ENCODE assay signal across 34 cellular contexts in genomic region chr16:21247376-21247775, GRCh38. TPM values are rescaled to one million over a fixed set of nuclear protein-coding genes. Genes with fewer than 3 reads are reported as not detected.
"Had no signal": no experiment of that assay in that cellular context is flagged by ENCODE, and none has a peak within 500 bp of the region (broad histone marks: within the 10 kb centered on the region; RNA-seq: fewer than 3 reads in every experiment).

No MANE protein-coding gene starts in this region.

- H2AFZ ChIP-seq: hepatocyte had no signal

- H3K4me3 Mint-ChIP-seq: mesothelial cell of epicardium; naive B cell; natural killer cell; nephron progenitor cell; neural progenitor cell; stimulated activated memory B cell treated with anti-CD40 and anti-IgM and Interleukin-4, amounts not matched to agents 10 μg/mL and 1 μg/mL and 100 μg/mL, for 72 hours; stimulated activated naive CD8-positive, alpha-beta T cell treated with anti-CD3 and anti-CD28 coated beads, Interleukin-15, amount 100 ng/mL, for 72 hours; type B pancreatic cell had no signal

- H3K27ac ChIP-seq: heart right ventricle, hepatocyte, neural progenitor cell, neutrophil, ovary, prostate gland, right lobe of liver, tibial nerve, uterus had no signal

- H3K27ac Mint-ChIP-seq: mesothelial cell of epicardium; naive B cell; natural killer cell; nephron progenitor cell; neural progenitor cell; stimulated activated memory B cell treated with anti-CD40 and anti-IgM and Interleukin-4, amounts not matched to agents 10 μg/mL and 1 μg/mL and 100 μg/mL, for 72 hours; stimulated activated naive CD8-positive, alpha-beta T cell treated with anti-CD3 and anti-CD28 coated beads, Interleukin-15, amount 100 ng/mL, for 72 hours; type B pancreatic cell had no signal

- H3K4me3 ChIP-seq: heart right ventricle, hepatocyte, lung, neural progenitor cell, ovary, prostate gland, right lobe of liver, smooth muscle cell, tibial nerve, uterus had no signal

- H3K9me3 ChIP-seq: heart right ventricle, neutrophil, ovary, prostate gland, right lobe of liver, tibial nerve, uterus had no signal

- H3K4me1 Mint-ChIP-seq: neural progenitor cell; stimulated activated naive CD8-positive, alpha-beta T cell treated with anti-CD3 and anti-CD28 coated beads, Interleukin-15, amount 100 ng/mL, for 72 hours had no signal

- H3K9ac ChIP-seq: neural progenitor cell had no signal

- H3K4me2 ChIP-seq: neural progenitor cell, smooth muscle cell had no signal

- H3K27me3 ChIP-seq: hepatocyte, neural progenitor cell, ovary, right lobe of liver, tibial nerve, uterus had no signal

- DNase-seq: heart right ventricle; islet precursor cell; mesendoderm; naive B cell; natural killer cell; nephron progenitor cell; occipital lobe; ovary; retina; right lobe of liver; stimulated activated CD4-positive, alpha-beta T cell treated with anti-CD3 and anti-CD28 coated beads, Interleukin-1b, Interleukin-23, amount 100 ng/mL, for 48 hours; stimulated activated CD4-positive, alpha-beta T cell treated with anti-CD3 and anti-CD28 coated beads, Interleukin-2, amount 100 ng/mL, for 48 hours; stimulated activated CD4-positive, alpha-beta T cell treated with anti-CD3 and anti-CD28 coated beads, Interleukin-4, amount 100 ng/mL, for 4 hours; stimulated activated CD8-positive, alpha-beta memory T cell treated with anti-CD3 and anti-CD28 coated beads, Interleukin-4, amount 100 ng/mL, for 48 hours; stimulated activated naive CD4-positive, alpha-beta T cell treated with Interleukin-2 at 50 U/mL for 16 hours; stimulated activated naive CD8-positive, alpha-beta T cell treated with anti-CD3 and anti-CD28 coated beads, Interleukin-15, amount 100 ng/mL, for 72 hours; substantia nigra; uterus had no signal

- ATAC-seq: left lobe of liver; natural killer cell; stimulated activated memory B cell treated with anti-CD40 and anti-IgM and Interleukin-4, amounts not matched to agents 10 μg/mL and 1 μg/mL and 100 μg/mL, for 72 hours; stimulated activated naive CD8-positive, alpha-beta T cell treated with anti-CD3 and anti-CD28 coated beads, Interleukin-15, amount 100 ng/mL, for 72 hours had no signal

- H3K4me1 ChIP-seq: neural progenitor cell, prostate gland, uterus had no signal

- H3K36me3 ChIP-seq: heart right ventricle, neural progenitor cell, neutrophil, ovary, prostate gland, tibial nerve, uterus had no signal

- H3K9me3 Mint-ChIP-seq: mesothelial cell of epicardium; naive B cell; natural killer cell; nephron progenitor cell; neural progenitor cell; stimulated activated memory B cell treated with anti-CD40 and anti-IgM and Interleukin-4, amounts not matched to agents 10 μg/mL and 1 μg/mL and 100 μg/mL, for 72 hours; stimulated activated naive CD8-positive, alpha-beta T cell treated with anti-CD3 and anti-CD28 coated beads, Interleukin-15, amount 100 ng/mL, for 72 hours; type B pancreatic cell had no signal

- H3K36me3 Mint-ChIP-seq: mesothelial cell of epicardium; naive B cell; natural killer cell; neural progenitor cell; stimulated activated memory B cell treated with anti-CD40 and anti-IgM and Interleukin-4, amounts not matched to agents 10 μg/mL and 1 μg/mL and 100 μg/mL, for 72 hours; type B pancreatic cell had no signal

RNA-seq across cellular contexts. Expression of gene ANKS4B, which starts 13.9 kb away (rescaled TPM):
- total RNA-seq: heart right ventricle, kidney epithelial cell, mesothelial cell of epicardium, mononuclear cell, occipital lobe, prostate gland, skeletal muscle tissue, smooth muscle cell, temporal lobe, ureter, uterus had no signal
- polyA plus RNA-seq: heart right ventricle, lung, smooth muscle cell had no signal

RNA-seq across cellular contexts. Expression of gene CRYM, which starts 30.7 kb away (rescaled TPM):
- total RNA-seq: natural killer cell, skeletal muscle tissue, smooth muscle cell, tibial nerve had no signal
- polyA plus RNA-seq: smooth muscle cell had no signal

RNA-seq across cellular contexts. Expression of gene ZP2, which starts 36.0 kb away (rescaled TPM):
- total RNA-seq: heart right ventricle, kidney epithelial cell, left lobe of liver, mesothelial cell of epicardium, mononuclear cell, natural killer cell, occipital lobe, prostate gland, right lobe of liver, smooth muscle cell, temporal lobe, tibial nerve, ureter had no signal
- polyA plus RNA-seq: heart right ventricle, hepatocyte, lung, smooth muscle cell had no signal
